Comparison of ENCODE assay signal across 8 cellular contexts in the genomic region with DNA sequence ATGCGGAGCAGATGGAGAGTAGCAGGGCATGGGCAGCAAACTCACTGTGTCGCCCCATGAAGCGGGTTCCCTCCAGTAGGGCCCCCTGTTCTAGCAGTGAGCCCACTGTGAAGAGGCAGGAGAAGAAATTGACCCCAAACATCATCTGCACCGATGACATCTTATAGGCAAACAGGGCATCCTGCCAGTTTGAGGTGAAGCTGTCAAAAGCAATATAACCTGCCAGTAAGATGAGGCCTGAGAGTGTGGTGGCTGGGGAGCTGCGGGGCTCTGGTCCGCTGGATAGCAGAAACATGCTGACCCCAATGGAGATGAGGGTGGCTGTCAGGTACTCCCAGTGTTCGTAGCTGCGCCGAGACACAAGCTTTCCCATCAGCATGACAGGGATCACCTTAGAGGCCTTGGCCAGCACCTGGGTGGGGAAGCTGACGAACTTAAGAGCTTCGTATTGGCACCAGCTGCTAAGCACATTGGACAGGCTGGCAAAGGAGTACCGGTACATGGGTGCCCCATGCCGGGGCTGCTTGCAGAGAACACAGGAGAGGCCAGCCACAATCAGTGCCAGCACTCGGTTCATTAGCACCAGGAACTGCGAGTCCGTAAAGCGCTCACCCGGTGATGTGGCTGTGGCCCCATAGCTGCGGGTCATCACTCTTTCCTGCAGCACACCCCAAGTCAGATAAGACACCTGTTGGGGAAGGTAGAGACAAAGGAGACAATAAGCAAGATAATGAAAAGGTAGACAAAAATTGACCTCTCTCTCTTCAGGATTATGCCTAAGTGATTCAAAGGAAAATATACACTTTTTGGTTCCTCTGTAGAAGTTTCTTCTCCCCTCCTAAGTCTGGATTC. TPM values are rescaled to one million over a fixed set of nuclear protein-coding genes. Genes with fewer than 3 reads are reported as not detected.
DNase-seq lines count a peak whose midpoint lies in the region; ATAC-seq and TF ChIP-seq lines count a peak whose summit lies in the region.

No MANE protein-coding gene starts in this region.

- peak overlapping the region; percentile 82 to 92 (median 88) for H3K4me3 Mint-ChIP-seq in CD8-positive, alpha-beta memory T cell
- peak overlapping the region; percentile 87 for H3K4me3 Mint-ChIP-seq in activated T-helper 17 cell treated with anti-CD3 and anti-CD28 coated beads, Interleukin-2, amount 50 U/mL, for 72 hours
- H3K4me3 Mint-ChIP-seq in natural killer cell: peak overlapping the region; percentile 86

- intact Hi-C loops in natural killer cell (cut with micrococcal nuclease): no loop called here

- no peak for DNase-seq in CD8-positive, alpha-beta memory T cell
- no peak for DNase-seq in Jurkat, Clone E6-1 (ENCODE audit: low read depth, low spot score)
- DNase-seq in natural killer cell: no peak
- no peak for DNase-seq in NOMO-1 treated with DMSO at 0.1 percent for 48 hours (lab: John Stamatoyannopoulos, UW; ENCODE audit: unreplicated experiment)
- DNase-seq in activated gamma-delta T cell treated with Interleukin-2 at 50 U/mL for 16 hours: no peak
- DNase-seq in globus pallidus (ENCODE audit: low spot score): no peak

- peaks cover 0 to 3% of the 10 kb centered on the region in 2 donors for H3K27me3 Mint-ChIP-seq in CD8-positive, alpha-beta memory T cell
- H3K27me3 Mint-ChIP-seq in activated T-helper 17 cell treated with anti-CD3 and anti-CD28 coated beads, Interleukin-2, amount 50 U/mL, for 72 hours: no peaks in the 10 kb centered on the region
- H3K27me3 Mint-ChIP-seq in natural killer cell (ENCODE audit: low read depth in 2 of 2): no peaks in the 10 kb centered on the region

- H3K36me3 ChIP-seq in CD8-positive, alpha-beta memory T cell (ENCODE audit: insufficient read depth, low read length): peaks cover 57% of the 10 kb centered on the region

- H3K4me1 Mint-ChIP-seq in CD8-positive, alpha-beta memory T cell: peaks cover 53 to 77% (median 66%) of the 10 kb centered on the region in 3 donors
- peaks cover 63% of the 10 kb centered on the region for H3K4me1 Mint-ChIP-seq in activated T-helper 17 cell treated with anti-CD3 and anti-CD28 coated beads, Interleukin-2, amount 50 U/mL, for 72 hours
- H3K4me1 Mint-ChIP-seq in natural killer cell: peaks cover 47 to 60% of the 10 kb centered on the region in 2 donors

- no peaks in the 10 kb centered on the region for H3K9me3 ChIP-seq in CD8-positive, alpha-beta memory T cell (ENCODE audit: low read length)

- H3K36me3 Mint-ChIP-seq in CD8-positive, alpha-beta memory T cell: peaks cover 18 to 82% (median 26%) of the 10 kb centered on the region in 3 donors
- H3K36me3 Mint-ChIP-seq in activated T-helper 17 cell treated with anti-CD3 and anti-CD28 coated beads, Interleukin-2, amount 50 U/mL, for 72 hours (ENCODE audit: low read depth): peaks cover 91% of the 10 kb centered on the region
- peaks cover 3% of the 10 kb centered on the region for H3K36me3 Mint-ChIP-seq in natural killer cell

- TF ChIP-seq CTCF in natural killer cell (IDR thresholded peaks at IDR 0.05): no peak

- peaks cover 21% of the 10 kb centered on the region for H3K4me1 ChIP-seq in CD8-positive, alpha-beta memory T cell (ENCODE audit: insufficient read depth, low read length)

- ATAC-seq in activated T-helper 17 cell treated with anti-CD3 and anti-CD28 coated beads, Interleukin-2, amount 50 U/mL, for 72 hours (replicated peaks): no peak
- ATAC-seq in natural killer cell: no peak
- no peak for ATAC-seq in GM21717 (IDR thresholded peaks at IDR 0.05; ENCODE audit: unreplicated experiment)

- CTCF ChIA-PET in CD8-positive, alpha-beta memory T cell (lab: Charles Lee): interaction anchor here (1.0 to 5.0 kb wide), 5 partner anchors 9 to 31 kb away, joined by 4 to 74 read pairs (median 22); partner anchors contain the start of genes HSP90AB1, NFKBIE and SLC29A1

- H3K27ac ChIP-seq in CD8-positive, alpha-beta memory T cell (ENCODE audit: low read depth, low read length): no peak overlapping the region

- no peak overlapping the region for H3K4me3 ChIP-seq in CD8-positive, alpha-beta memory T cell (ENCODE audit: low read length)
- peak overlapping the region; percentile 80; the same call in 1 of the 2 replicates for H3K4me3 ChIP-seq in Jurkat, Clone E6-1 (ENCODE audit: low read length)

- H3K27ac Mint-ChIP-seq in CD8-positive, alpha-beta memory T cell: peak overlapping the region; percentile 61 to 99 (median 90)
- peak overlapping the region; percentile 90 for H3K27ac Mint-ChIP-seq in activated T-helper 17 cell treated with anti-CD3 and anti-CD28 coated beads, Interleukin-2, amount 50 U/mL, for 72 hours
- peak overlapping the region; percentile 90 to 97 for H3K27ac Mint-ChIP-seq in natural killer cell

- peaks cover 0 to 1% (median 0%) of the 10 kb centered on the region in 5 donors for H3K9me3 Mint-ChIP-seq in CD8-positive, alpha-beta memory T cell
- no peaks in the 10 kb centered on the region for H3K9me3 Mint-ChIP-seq in activated T-helper 17 cell treated with anti-CD3 and anti-CD28 coated beads, Interleukin-2, amount 50 U/mL, for 72 hours
- H3K9me3 Mint-ChIP-seq in natural killer cell: no peaks in the 10 kb centered on the region

- no peaks in the 10 kb centered on the region for H3K27me3 ChIP-seq in CD8-positive, alpha-beta memory T cell (ENCODE audit: insufficient read depth, low read length, poor library complexity, severe bottlenecking)

- POLR2A ChIA-PET in CD8-positive, alpha-beta memory T cell (lab: Charles Lee): interaction anchor here (2.6 to 3.1 kb wide), 2 partner anchors 8 to 10 kb away, joined by 10 to 77 read pairs; partner anchors contain the start of genes HSP90AB1 and NFKBIE

RNA-seq across cellular contexts. Expression of gene SLC35B2, which starts 2.1 kb away (rescaled TPM):
- 10 to 100 TPM; 34.8 to 35.7 TPM for total RNA-seq in CD8-positive, alpha-beta memory T cell
- polyA plus RNA-seq in CD8-positive, alpha-beta memory T cell: 49.0 TPM
- 48.0 TPM for polyA plus RNA-seq in Jurkat, Clone E6-1 (2012; ENCODE audit: insufficient read depth, insufficient read length)
- total RNA-seq in activated T-helper 17 cell treated with anti-CD3 and anti-CD28 coated beads, Interleukin-2, amount 50 U/mL, for 72 hours: 10 to 100 TPM; 16.5 to 22.3 TPM
- 10 to 100 TPM; 20.9 to 27.7 (median 26.8) TPM for total RNA-seq in natural killer cell

RNA-seq across cellular contexts. Expression of gene HSP90AB1, which starts 8.3 kb away (rescaled TPM):
- total RNA-seq in CD8-positive, alpha-beta memory T cell: 1,000 to 10,000 TPM; 2,387 to 2,400 TPM
- 460 TPM for polyA plus RNA-seq in CD8-positive, alpha-beta memory T cell
- polyA plus RNA-seq in Jurkat, Clone E6-1 (2012; ENCODE audit: insufficient read depth, insufficient read length): 1,225 TPM
- 1,000 to 10,000 TPM; 1,019 to 1,822 TPM for total RNA-seq in activated T-helper 17 cell treated with anti-CD3 and anti-CD28 coated beads, Interleukin-2, amount 50 U/mL, for 72 hours
- 100 to 1,000 TPM; 256 to 372 (median 308) TPM for total RNA-seq in natural killer cell

RNA-seq across cellular contexts. Expression of gene NFKBIE, which starts 10.2 kb away (rescaled TPM):
- 10 to 100 TPM; 33.1 to 34.3 TPM for total RNA-seq in CD8-positive, alpha-beta memory T cell
- 5.3 TPM for polyA plus RNA-seq in CD8-positive, alpha-beta memory T cell
- polyA plus RNA-seq in Jurkat, Clone E6-1 (2012; ENCODE audit: insufficient read depth, insufficient read length): 14.1 TPM
- 10 to 100 TPM; 20.5 to 26.9 TPM for total RNA-seq in activated T-helper 17 cell treated with anti-CD3 and anti-CD28 coated beads, Interleukin-2, amount 50 U/mL, for 72 hours
- total RNA-seq in natural killer cell: 10 to 100 TPM; 44.9 to 61.5 (median 56.4) TPM

RNA-seq across cellular contexts. Expression of gene TMEM151B, which starts 15.1 kb away (rescaled TPM):
- not detected for total RNA-seq in CD8-positive, alpha-beta memory T cell
- not detected for polyA plus RNA-seq in CD8-positive, alpha-beta memory T cell
- polyA plus RNA-seq in Jurkat, Clone E6-1 (2012; ENCODE audit: insufficient read depth, insufficient read length): 4.0 TPM
- total RNA-seq in activated T-helper 17 cell treated with anti-CD3 and anti-CD28 coated beads, Interleukin-2, amount 50 U/mL, for 72 hours: under 1 TPM; 0.05 to 0.19 TPM
- not detected for total RNA-seq in natural killer cell

RNA-seq across cellular contexts. Expression of gene SLC29A1, which starts 31.8 kb away (rescaled TPM):
- 100 to 1,000 TPM; 116 TPM for total RNA-seq in CD8-positive, alpha-beta memory T cell
- polyA plus RNA-seq in CD8-positive, alpha-beta memory T cell: 3.6 TPM
- 130 TPM for polyA plus RNA-seq in Jurkat, Clone E6-1 (2012; ENCODE audit: insufficient read depth, insufficient read length)
- 10 to 100 TPM; 40.8 to 80.8 TPM for total RNA-seq in activated T-helper 17 cell treated with anti-CD3 and anti-CD28 coated beads, Interleukin-2, amount 50 U/mL, for 72 hours
- 1 to 10 TPM; 2.2 to 5.5 (median 5.2) TPM for total RNA-seq in natural killer cell
